In genomic region chr2:219204425-219205164, GRCh38 we compare ENCODE assay signal across 16 cellular contexts.
"Had no signal": no experiment of that assay in that cellular context is flagged by ENCODE, and none has a peak within 500 bp of the region (broad histone marks: within the 10 kb centered on the region; RNA-seq: fewer than 3 reads in every experiment).

No MANE protein-coding gene starts in this region.

- H3K27ac Mint-ChIP-seq: activated naive CD4-positive, alpha-beta T cell treated with anti-CD3 and anti-CD28 coated beads, Interleukin-2, amount 50 U/mL, for 72 hours; stimulated activated naive CD8-positive, alpha-beta T cell treated with anti-CD3 and anti-CD28 coated beads, Interleukin-15, amount 100 ng/mL, for 72 hours had no signal

- H3K36me3 ChIP-seq: transverse colon, uterus had no signal

- DNase-seq: activated CD4-positive, alpha-beta T cell treated with anti-CD3 and anti-CD28 coated beads, Interleukin-2, amount 50 U/mL, for 48 hours; activated effector memory CD4-positive, alpha-beta T cell treated with anti-CD3 and anti-CD28 coated beads, Interleukin-2, amount 50 U/mL, for 16 hours; amygdala; effector memory CD8-positive, alpha-beta T cell; esophagus squamous epithelium; heart right ventricle; immature natural killer cell; left ventricle myocardium superior; nucleus accumbens; stimulated activated CD8-positive, alpha-beta memory T cell treated with anti-CD3 and anti-CD28 coated beads, Interleukin-4, amount 100 ng/mL, for 48 hours; stimulated activated naive CD8-positive, alpha-beta T cell treated with anti-CD3 and anti-CD28 coated beads, Interleukin-15, amount 100 ng/mL, for 72 hours; T1000; transverse colon; uterus had no signal

- H3K27me3 ChIP-seq: esophagus squamous epithelium, suprapubic skin, transverse colon, uterus had no signal

- H3K4me3 ChIP-seq: esophagus squamous epithelium, heart right ventricle, suprapubic skin, transverse colon, uterus had no signal

- H3K27me3 Mint-ChIP-seq: stimulated activated naive CD8-positive, alpha-beta T cell treated with anti-CD3 and anti-CD28 coated beads, Interleukin-15, amount 100 ng/mL, for 72 hours had no signal

- H3K9me3 Mint-ChIP-seq: effector memory CD8-positive, alpha-beta T cell; immature natural killer cell had no signal

- H3K27ac ChIP-seq: esophagus squamous epithelium, heart right ventricle, suprapubic skin, transverse colon, uterus had no signal

- H3K9me3 ChIP-seq: esophagus squamous epithelium, suprapubic skin, transverse colon, uterus had no signal

- ATAC-seq: activated naive CD4-positive, alpha-beta T cell treated with anti-CD3 and anti-CD28 coated beads, Interleukin-2, amount 50 U/mL, for 72 hours; effector memory CD8-positive, alpha-beta T cell; heart right ventricle; left ventricle myocardium superior; stimulated activated naive CD8-positive, alpha-beta T cell treated with anti-CD3 and anti-CD28 coated beads, Interleukin-15, amount 100 ng/mL, for 72 hours had no signal
